ENCODE assay signal across 16 cellular contexts in genomic region chr19:20926796-20927195, GRCh38.
"Had no signal": no experiment of that assay in that cellular context is flagged by ENCODE, and none has a peak within 500 bp of the region (broad histone marks: within the 10 kb centered on the region; RNA-seq: fewer than 3 reads in every experiment).

No MANE protein-coding gene starts in this region.

- DNase-seq: activated CD4-positive, alpha-beta T cell treated with anti-CD3 and anti-CD28 coated beads, Interleukin-2, amount 10 ng/mL, durations not matched to agents 24 days and 14 days; activated T-cell treated with anti-CD3 and anti-CD28 coated beads for 4 hours; amygdala; colonic mucosa; effector CD4-positive, alpha-beta T cell; midbrain; naive B cell; sigmoid colon; stimulated activated CD4-positive, alpha-beta T cell treated with anti-CD3 and anti-CD28 coated beads, Interleukin-4, amount 100 ng/mL, for 1 hour; stimulated activated CD8-positive, alpha-beta memory T cell treated with anti-CD3 and anti-CD28 coated beads, Interleukin-4, amount 100 ng/mL, for 48 hours; stimulated activated naive CD8-positive, alpha-beta T cell treated with anti-CD3 and anti-CD28 coated beads, Interleukin-15, Interleukin-2, amounts not matched to agents 100 U/mL and 50 U/mL, for 24 hours; T-helper 1 cell had no signal

- H3K27ac Mint-ChIP-seq: activated CD4-positive, alpha-beta T cell treated with anti-CD3 and anti-CD28 coated beads, Interleukin-2, amount 10 ng/mL, durations not matched to agents 24 days and 14 days; activated naive CD4-positive, alpha-beta T cell treated with anti-CD3 and anti-CD28 coated beads, Interleukin-2, amount 50 U/mL, for 72 hours; type B pancreatic cell had no signal

- H3K36me3 ChIP-seq: colonic mucosa, sigmoid colon had no signal

- H3K27me3 ChIP-seq: colonic mucosa, sigmoid colon, suprapubic skin had no signal

- H3K9me3 ChIP-seq: colonic mucosa, suprapubic skin had no signal

- ATAC-seq: activated naive CD4-positive, alpha-beta T cell treated with anti-CD3 and anti-CD28 coated beads, Interleukin-2, amount 50 U/mL, for 72 hours; stimulated activated naive CD8-positive, alpha-beta T cell treated with anti-CD3 and anti-CD28 coated beads, Interleukin-15, Interleukin-2, amounts not matched to agents 100 U/mL and 50 U/mL, for 24 hours had no signal

- H3K27ac ChIP-seq: colonic mucosa, sigmoid colon, SK-N-MC, suprapubic skin had no signal

- H3K4me3 ChIP-seq: colonic mucosa, sigmoid colon, SK-N-MC, suprapubic skin had no signal

- H3K4me3 Mint-ChIP-seq: activated CD4-positive, alpha-beta T cell treated with anti-CD3 and anti-CD28 coated beads, Interleukin-2, amount 10 ng/mL, durations not matched to agents 24 days and 14 days; type B pancreatic cell had no signal

- H3K27me3 Mint-ChIP-seq: activated CD4-positive, alpha-beta T cell treated with anti-CD3 and anti-CD28 coated beads, Interleukin-2, amount 10 ng/mL, durations not matched to agents 24 days and 14 days; naive B cell; type B pancreatic cell had no signal

- H3K9me3 Mint-ChIP-seq: activated naive CD4-positive, alpha-beta T cell treated with anti-CD3 and anti-CD28 coated beads, Interleukin-2, amount 50 U/mL, for 72 hours; type B pancreatic cell had no signal
